ENCODE assay signal across 11 cellular contexts in the genomic region with DNA sequence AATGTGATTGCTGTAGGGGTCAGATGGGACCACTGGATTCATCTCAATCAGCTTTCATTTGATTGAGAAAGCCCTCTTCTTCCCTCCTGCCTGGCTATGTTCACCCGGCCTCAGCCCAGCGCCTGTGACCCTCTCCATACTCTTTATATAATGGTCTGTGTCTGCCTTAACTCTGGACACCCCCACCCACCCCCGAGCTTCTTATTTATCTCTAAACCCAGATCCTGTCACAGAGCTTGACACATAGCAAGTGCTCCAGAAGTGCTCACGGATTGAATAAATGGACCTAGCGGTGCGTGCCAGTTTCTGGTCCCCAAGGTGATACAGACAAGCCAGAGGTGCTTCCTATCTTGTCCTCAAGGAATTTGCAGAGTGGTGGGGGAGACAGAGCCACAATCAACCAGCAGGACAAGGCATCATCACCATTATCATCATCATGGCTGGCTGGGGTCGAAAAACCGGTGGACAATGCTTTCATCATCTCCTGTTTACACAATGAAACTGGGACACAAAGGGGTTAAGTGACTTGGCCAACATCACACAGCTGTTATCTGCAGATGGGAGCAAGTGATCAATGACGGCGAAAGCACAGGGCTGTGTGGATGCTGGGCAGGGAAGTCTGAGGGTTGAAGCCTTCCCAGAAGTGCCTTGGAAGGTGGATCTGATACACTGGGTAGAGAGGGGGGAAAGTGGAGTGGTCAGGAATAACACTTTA. TPM values are rescaled to one million over a fixed set of nuclear protein-coding genes. Genes with fewer than 3 reads are reported as not detected.
DNase-seq lines count a peak whose midpoint lies in the region; ATAC-seq and TF ChIP-seq lines count a peak whose summit lies in the region.
"Had no signal": no experiment of that assay in that cellular context is flagged by ENCODE, and none has a peak within 500 bp of the region (broad histone marks: within the 10 kb centered on the region; RNA-seq: fewer than 3 reads in every experiment).

No MANE protein-coding gene starts in this region.

- no peak overlapping the region for H3K9ac ChIP-seq in PC-3 (ENCODE audit: low read length)

- H3K36me3 ChIP-seq in PC-3 (ENCODE audit: low read depth, low read length) (no peaks in the 10 kb centered on the region), hepatocyte (replicated peaks; ENCODE audit: insufficient read depth, low read depth) (no peaks in the 10 kb centered on the region), gastrocnemius medialis (no peaks in the 10 kb centered on the region)

- no peak overlapping the region for H3K4me3 ChIP-seq in PC-3 (ENCODE audit: low read length)
- no peak overlapping the region for H3K4me3 ChIP-seq in hepatocyte
- H3K4me3 ChIP-seq in gastrocnemius medialis, result no peak overlapping the region
- H3K4me3 ChIP-seq: GM12878 had no signal

- in situ Hi-C loops in gastrocnemius medialis (cut with MboI; ENCODE audit: low sequenced_read_pairs in 4 of 4), result loop anchor here in 1 of 4 donors (25.0 kb wide), 1 partner anchor 167 kb away; a partner anchor contains a TSS

- BruUV-seq in Calu3 (replicated peaks; lab: Mats Ljungman, UMichigan), result no TSS peak
- BruUV-seq in PC-3 (replicated peaks; lab: Mats Ljungman, UMichigan), result no TSS peak

- DNase-seq in Calu3 (no peak), PC-3 (no peak), hepatocyte (ENCODE audit: low spot score) (no peak), gastrocnemius medialis (no peak), erythroblast (lab: John Stamatoyannopoulos, UW) (no peak), posterior vena cava (ENCODE audit: low spot score) (no peak)
- DNase-seq in stimulated activated CD4-positive, alpha-beta T cell treated with anti-CD3 and anti-CD28 coated beads, Interleukin-4, amount 100 ng/mL, for 1 hour, result no peak
- DNase-seq: activated CD8-positive, alpha-beta memory T cell treated with anti-CD3 and anti-CD28 coated beads, Interleukin-2, amount 50 U/mL, for 4 hours; T-helper 9 cell had no signal

- no peaks in the 10 kb centered on the region for H3K9me3 Mint-ChIP-seq in Calu3 (ENCODE audit: low read depth, unreplicated experiment)

- peak overlapping the region; percentile 85 for H3K27ac Mint-ChIP-seq in Calu3 (ENCODE audit: unreplicated experiment)

- peaks cover 59% of the 10 kb centered on the region for H3K4me1 Mint-ChIP-seq in Calu3 (ENCODE audit: low read depth, unreplicated experiment)

- TF ChIP-seq CTCF in Calu3 (IDR thresholded peaks at IDR 0.05; ENCODE audit: unreplicated experiment) (no peak), PC-3 (conservative IDR thresholded peaks at IDR 0.05; ENCODE audit: low read depth, low read length) (no peak), hepatocyte (IDR thresholded peaks at IDR 0.05; ENCODE audit: poor library complexity) (no peak), gastrocnemius medialis (IDR thresholded peaks at IDR 0.05 in 4 of 5, conservative IDR thresholded peaks at IDR 0.05 in 1 of 5) (no peak)

- H3K9me3 ChIP-seq in PC-3 (ENCODE audit: low read length), result no peaks in the 10 kb centered on the region
- no peaks in the 10 kb centered on the region for H3K9me3 ChIP-seq in hepatocyte (ENCODE audit: low read depth)
- H3K9me3 ChIP-seq in gastrocnemius medialis, result no peaks in the 10 kb centered on the region

- H3K36me3 Mint-ChIP-seq in Calu3 (ENCODE audit: insufficient read depth, unreplicated experiment), result peaks cover 20% of the 10 kb centered on the region

- H3K27ac ChIP-seq in PC-3 (ENCODE audit: low read length), result peak overlapping the region; percentile 67
- peak overlapping the region; percentile 17 for H3K27ac ChIP-seq in hepatocyte
- H3K27ac ChIP-seq in gastrocnemius medialis, result peak overlapping the region; percentile 76 to 78 (median 78)

- peaks cover 27% of the 10 kb centered on the region for H3K4me1 ChIP-seq in PC-3 (ENCODE audit: insufficient read depth, low read length)
- H3K4me1 ChIP-seq in hepatocyte (ENCODE audit: insufficient read depth), result peaks cover 17% of the 10 kb centered on the region
- peaks cover 31 to 36% of the 10 kb centered on the region in 2 donors for H3K4me1 ChIP-seq in gastrocnemius medialis

- intact Hi-C loops in Calu3 (cut with micrococcal nuclease; ENCODE audit: unreplicated experiment), result no loop called here
- intact Hi-C loops in PC-3 (cut with micrococcal nuclease), result no loop called here
- intact Hi-C loops in gastrocnemius medialis (cut with DNase I; ENCODE audit: low total_unique reads), result no loop called here
- intact Hi-C loops in posterior vena cava (cut with DNase I), result no loop called here

- H3K79me2 ChIP-seq in PC-3 (ENCODE audit: low read length) (no peaks in the 10 kb centered on the region), hepatocyte (no peaks in the 10 kb centered on the region)

- H3K4me3 Mint-ChIP-seq in Calu3 (ENCODE audit: low read depth, unreplicated experiment), result peak overlapping the region; percentile 68

- WGBS in hepatocyte (ENCODE audit: low lambda C conversion rate, missing lambda C conversion rate), result 49% methylated on average over 10 of the region's 10 CpGs

- no peaks in the 10 kb centered on the region for H3K27me3 Mint-ChIP-seq in Calu3 (ENCODE audit: unreplicated experiment)

- CTCF ChIA-PET in Calu3 (lab: Charles Lee) (interaction anchor here (2.4 kb wide), 1 partner anchor 39 kb away, joined by 9 read pairs; no protein-coding TSS in a partner anchor), PC-3 (lab: Charles Lee) (no interaction called here)

- POLR2A ChIA-PET in PC-3 (lab: Charles Lee; ENCODE audit: unreplicated experiment), result no interaction called here

- peak overlapping the region; percentile 89 for H3K4me2 ChIP-seq in PC-3 (ENCODE audit: low read length)
- no peak overlapping the region for H3K4me2 ChIP-seq in hepatocyte

- H2AFZ ChIP-seq in PC-3 (ENCODE audit: low read length), result no peak overlapping the region
- no peak overlapping the region for H2AFZ ChIP-seq in hepatocyte

- no peak for TF ChIP-seq POLR2A in gastrocnemius medialis (IDR thresholded peaks at IDR 0.05)
- no peak for TF ChIP-seq POLR2A in erythroblast (IDR thresholded peaks at IDR 0.05; ENCODE audit: low read length)

- H3K9me2 ChIP-seq in PC-3 (replicated peaks; ENCODE audit: low read length) (no peaks in the 10 kb centered on the region), hepatocyte (replicated peaks; ENCODE audit: insufficient read depth) (no peaks in the 10 kb centered on the region)

- no peaks in the 10 kb centered on the region for H3F3A ChIP-seq in PC-3 (ENCODE audit: low read length, unreplicated experiment)

- H3K27me3 ChIP-seq in PC-3 (ENCODE audit: low read length) (no peaks in the 10 kb centered on the region), hepatocyte (peaks cover 3% of the 10 kb centered on the region), gastrocnemius medialis (no peaks in the 10 kb centered on the region)

- ATAC-seq in PC-3 (no peak), gastrocnemius medialis (no peak), GM21786 (IDR thresholded peaks at IDR 0.05; ENCODE audit: unreplicated experiment) (no peak)
- ATAC-seq: GM12878 had no signal

- H4K20me1 ChIP-seq in PC-3 (ENCODE audit: low read length) (no peaks in the 10 kb centered on the region), hepatocyte (ENCODE audit: insufficient read depth, poor library complexity, severe bottlenecking) (no peaks in the 10 kb centered on the region)

RNA-seq across cellular contexts. Expression of a gene that starts 2.2 kb away (rescaled TPM):
- 2.2 and 2.6 TPM in 2 replicates for total RNA-seq in Calu3 (2022)
- 7.8 and 8.2 TPM in 2 replicates for total RNA-seq in PC-3 (2014; rRNA removed)
- total RNA-seq in hepatocyte, result 24.9 and 32.7 TPM in 2 replicates
- polyA plus RNA-seq in hepatocyte, result 33.4 and 34.4 TPM in 2 replicates
- 1 to 10 TPM; 1.6 to 6.9 (median 4.7) TPM for total RNA-seq in gastrocnemius medialis
- 10 to 100 TPM in 1 of 2 donors, 1 to 10 TPM in 1; 7.6 to 10.9 TPM for total RNA-seq in posterior vena cava

Comparison
In these comparisons a context has a peak if more than half of its experiments do, and no peak if none do; other contexts are left out.
1. H3K27ac ChIP-seq: peak in every context shown above with its lines; median percentile 78 in gastrocnemius medialis; 67 in PC-3; 17 in hepatocyte.